Comparison of ENCODE assay signal across 13 cellular contexts in the genomic region with DNA sequence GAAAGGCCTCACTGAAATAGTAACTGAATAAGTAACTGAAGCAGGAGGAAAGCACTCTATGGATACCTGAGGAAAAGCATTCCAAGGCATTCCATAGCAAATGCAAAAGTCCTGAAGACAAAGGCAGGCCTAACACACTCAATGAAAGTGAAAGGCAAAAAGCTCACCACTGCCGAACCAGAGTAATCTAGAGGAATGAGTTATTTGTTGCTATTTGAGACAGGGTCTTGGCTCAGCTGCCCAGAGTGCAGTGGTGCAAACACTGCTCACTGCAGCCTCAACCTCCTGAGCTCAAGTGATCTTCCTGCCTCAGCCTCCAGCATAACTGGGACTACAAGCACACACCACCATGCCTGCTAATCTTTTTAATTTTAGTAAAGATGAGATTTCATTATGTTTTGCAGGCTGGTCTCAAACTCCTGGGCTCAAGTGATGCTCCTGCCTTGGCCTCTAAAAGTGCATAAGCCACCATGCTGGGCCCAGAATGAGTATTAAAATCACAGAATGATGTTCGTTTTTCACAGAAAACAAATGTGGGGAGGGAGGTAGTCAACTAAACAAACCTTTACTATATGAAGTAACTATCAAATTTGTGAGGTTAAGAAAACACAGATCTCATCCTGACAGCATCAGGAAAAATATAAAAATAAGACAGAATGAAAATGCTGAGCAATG. TPM values are rescaled to one million over a fixed set of nuclear protein-coding genes. Genes with fewer than 3 reads are reported as not detected.
DNase-seq lines count a peak whose midpoint lies in the region; ATAC-seq and TF ChIP-seq lines count a peak whose summit lies in the region.
"Had no signal": no experiment of that assay in that cellular context is flagged by ENCODE, and none has a peak within 500 bp of the region (broad histone marks: within the 10 kb centered on the region; RNA-seq: fewer than 3 reads in every experiment).

No MANE protein-coding gene starts in this region.

- H3K4me3 Mint-ChIP-seq in chondrocyte (ENCODE audit: unreplicated experiment) (no peak overlapping the region), type B pancreatic cell (no peak overlapping the region)

- peaks cover 100% of the 10 kb centered on the region for H3K79me2 ChIP-seq in KMS-11 (ENCODE audit: insufficient read depth, low read depth)
- H3K79me2 ChIP-seq in mesendoderm (ENCODE audit: control insufficient read depth, insufficient read depth, low read length), result peaks cover 6% of the 10 kb centered on the region

- H3K9ac ChIP-seq in KMS-11, result no peak overlapping the region
- H3K9ac ChIP-seq in mesendoderm (ENCODE audit: low read length), result no peak overlapping the region

- ATAC-seq in GM19351 (IDR thresholded peaks at IDR 0.05; ENCODE audit: unreplicated experiment) (peak; percentile 82), HG02610 (IDR thresholded peaks at IDR 0.05; ENCODE audit: unreplicated experiment) (peak; percentile 94)

- no peak overlapping the region for H3K4me3 ChIP-seq in KMS-11 (IDR thresholded peaks at IDR 0.05; ENCODE audit: insufficient read depth, low read depth, low read length)
- H3K4me3 ChIP-seq in mesendoderm (ENCODE audit: low read length), result no peak overlapping the region
- H3K4me3 ChIP-seq: cardiac muscle cell had no signal

- no peak overlapping the region for H2BK5ac ChIP-seq in mesendoderm (ENCODE audit: low read length)

- no peak for TF ChIP-seq CTCF in KMS-11 (conservative IDR thresholded peaks at IDR 0.05; ENCODE audit: low read depth, low read length)
- no peak for TF ChIP-seq CTCF in chondrocyte (IDR thresholded peaks at IDR 0.05)
- no peak for TF ChIP-seq CTCF in type B pancreatic cell (conservative IDR thresholded peaks at IDR 0.05)

- no peaks in the 10 kb centered on the region for H3K27me3 ChIP-seq in KMS-11 (ENCODE audit: insufficient read depth, low read depth)
- no peaks in the 10 kb centered on the region for H3K27me3 ChIP-seq in mesendoderm (ENCODE audit: insufficient read depth, low read length, poor library complexity)
- H3K27me3 ChIP-seq: cardiac muscle cell had no signal

- H4K5ac ChIP-seq in mesendoderm (ENCODE audit: low read length), result no peak overlapping the region

- peaks cover 13% of the 10 kb centered on the region for H3K4me1 ChIP-seq in KMS-11 (ENCODE audit: low read depth, poor library complexity, severe bottlenecking)
- peaks cover 1% of the 10 kb centered on the region for H3K4me1 ChIP-seq in mesendoderm (ENCODE audit: control insufficient read depth, low read depth, low read length)

- H3K18ac ChIP-seq in mesendoderm (ENCODE audit: low read length), result no peak overlapping the region

- H3K36me3 Mint-ChIP-seq in chondrocyte (ENCODE audit: low read depth) (no peaks in the 10 kb centered on the region), type B pancreatic cell (peaks cover 28% of the 10 kb centered on the region)

- H3K4me2 ChIP-seq in KMS-11 (peak overlapping the region; percentile 23; the same call in 1 of the 2 replicates), mesendoderm (ENCODE audit: low read length) (no peak overlapping the region)

- H4K20me1 ChIP-seq in KMS-11 (ENCODE audit: insufficient read depth), result peaks cover 8% of the 10 kb centered on the region; the same call in 1 of the 2 replicates

- no peak overlapping the region for H2AK5ac ChIP-seq in mesendoderm (ENCODE audit: low read length)

- peaks cover 15% of the 10 kb centered on the region for H3K4me1 Mint-ChIP-seq in chondrocyte (ENCODE audit: low read depth)
- H3K4me1 Mint-ChIP-seq in type B pancreatic cell (ENCODE audit: unreplicated experiment), result peaks cover 7% of the 10 kb centered on the region

- H3K36me3 ChIP-seq in KMS-11 (ENCODE audit: insufficient read depth) (0 out of 2 replicates have a peak, but pooled peaks cover 3% of the 10 kb centered on the region), mesendoderm (ENCODE audit: control insufficient read depth, insufficient read depth, low read length) (no peaks in the 10 kb centered on the region)
- H3K36me3 ChIP-seq: cardiac muscle cell had no signal

- no peaks in the 10 kb centered on the region for H3K79me1 ChIP-seq in mesendoderm (ENCODE audit: low read length)

- H3K27ac ChIP-seq in KMS-11, result no peak overlapping the region
- no peak overlapping the region for H3K27ac ChIP-seq in mesendoderm (ENCODE audit: low read depth, low read length)
- H3K27ac ChIP-seq: cardiac muscle cell had no signal

- peak overlapping the region; percentile 43 for H3K56ac ChIP-seq in mesendoderm (ENCODE audit: low read length)

- H2AFZ ChIP-seq in KMS-11 (ENCODE audit: low read depth), result no peak overlapping the region

- DNase-seq in mesendoderm (peak; percentile 88), chondrocyte (ENCODE audit: low spot score) (no peak), type B pancreatic cell (ENCODE audit: extremely low spot score, unreplicated experiment) (no peak)
- no peak for DNase-seq in effector CD8-positive, alpha-beta T cell (lab: John Stamatoyannopoulos, UW)
- DNase-seq: activated CD8-positive, alpha-beta memory T cell treated with anti-CD3 and anti-CD28 coated beads for 24 hours; HCEC 1CT; NCI-H1092; stimulated activated CD4-positive, alpha-beta T cell treated with anti-CD3 and anti-CD28 coated beads, Interleukin-15, amount 100 ng/mL, for 24 hours; substantia nigra had no signal

- no peak overlapping the region for H4K8ac ChIP-seq in mesendoderm (ENCODE audit: low read depth, low read length)

- H3K4ac ChIP-seq in mesendoderm (ENCODE audit: low read depth, low read length), result no peak overlapping the region

- H3K23ac ChIP-seq in mesendoderm (ENCODE audit: low read length), result no peak overlapping the region

- H2BK15ac ChIP-seq in mesendoderm (replicated peaks; ENCODE audit: low read depth), result no peak overlapping the region

- H3K9me3 Mint-ChIP-seq in chondrocyte (ENCODE audit: low read depth), result no peaks in the 10 kb centered on the region
- H3K9me3 Mint-ChIP-seq in type B pancreatic cell, result no peaks in the 10 kb centered on the region

- H3K27ac Mint-ChIP-seq in chondrocyte (ENCODE audit: unreplicated experiment), result no peak overlapping the region
- H3K27ac Mint-ChIP-seq in type B pancreatic cell, result no peak overlapping the region

- H3K27me3 Mint-ChIP-seq in chondrocyte (ENCODE audit: low read depth) (no peaks in the 10 kb centered on the region), type B pancreatic cell (no peaks in the 10 kb centered on the region)

- WGBS in mesendoderm (ENCODE audit: extremely low coverage, insufficient coverage, low lambda C conversion rate), result no CpG with 5 or more reads among the region's 2 CpGs

- H2BK120ac ChIP-seq in mesendoderm (ENCODE audit: low read depth, low read length), result no peak overlapping the region

RNA-seq across cellular contexts. Expression of a gene that starts 17.9 kb away (rescaled TPM):
- 34.0 TPM for polyA plus RNA-seq in mesendoderm (2013, experiment 1 of 2)
- polyA plus RNA-seq in mesendoderm (2013, experiment 2 of 2), result 36.2 TPM
- total RNA-seq in chondrocyte (35.9 to 43.6 TPM (median 36.2 TPM) in 3 replicates), type B pancreatic cell (ENCODE audit: low replicate concordance) (23.9 and 37.6 TPM in 2 replicates)

RNA-seq across cellular contexts. Expression of a gene that starts 18.0 kb away (rescaled TPM):
- 3.3 TPM for polyA plus RNA-seq in mesendoderm (2013, experiment 1 of 2)
- 3.4 TPM for polyA plus RNA-seq in mesendoderm (2013, experiment 2 of 2)
- 5.8 to 9.3 TPM (median 7.4 TPM) in 3 replicates for total RNA-seq in chondrocyte
- 1.9 and 8.6 TPM in 2 replicates for total RNA-seq in type B pancreatic cell (ENCODE audit: low replicate concordance)
